Comparison of ENCODE assay signal across 14 cellular contexts in the genomic region with DNA sequence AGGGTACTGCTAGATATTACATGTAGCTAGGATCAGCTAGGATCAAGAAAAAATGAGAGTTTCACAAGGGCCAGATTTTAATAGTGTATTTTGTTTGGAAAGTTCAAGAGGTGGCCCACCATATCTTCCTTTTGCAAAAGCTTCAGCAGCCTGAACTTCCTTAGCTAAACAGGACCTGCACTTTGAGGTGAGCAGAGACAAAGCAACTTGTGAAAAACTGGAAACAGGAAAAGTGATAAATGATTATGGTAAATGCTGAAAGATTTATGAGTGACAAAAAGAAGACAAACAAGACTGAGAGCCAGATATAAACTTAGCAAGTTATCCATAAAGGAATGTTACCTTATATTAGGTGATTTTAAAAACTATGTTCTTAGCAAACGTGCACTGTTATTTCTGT.
DNase-seq lines count a peak whose midpoint lies in the region; ATAC-seq, FAIRE-seq and TF ChIP-seq lines count a peak whose summit lies in the region.
"Had no signal": no experiment of that assay in that cellular context is flagged by ENCODE, and none has a peak within 500 bp of the region (broad histone marks: within the 10 kb centered on the region; RNA-seq: fewer than 3 reads in every experiment).

No MANE protein-coding gene starts in this region.

- TF ChIP-seq RAD21 in liver (IDR thresholded peaks at IDR 0.05) (no peak), HepG2 (CRISPR knock-in tag; IDR thresholded peaks at IDR 0.05) (no peak)

- 53% methylated on average over 1 of the region's 1 CpG for WGBS in liver
- 7% methylated on average over 1 of the region's 1 CpG for WGBS in HepG2 (ENCODE audit: low lambda C conversion rate)

- no peak overlapping the region for H2AFZ ChIP-seq in HepG2 (ENCODE audit: low read length)
- H2AFZ ChIP-seq: PC-9 had no signal

- no peaks in the 10 kb centered on the region for H3K4me1 ChIP-seq in liver (ENCODE audit: control insufficient read depth in 4 of 4, insufficient read depth in 4 of 4, low read length in 3 of 4)
- no peaks in the 10 kb centered on the region for H3K4me1 ChIP-seq in HepG2 (ENCODE audit: insufficient read depth, low read length)

- peaks cover 78% of the 10 kb centered on the region for H3K4me1 Mint-ChIP-seq in endothelial cell (ENCODE audit: unreplicated experiment)
- peaks cover 60% of the 10 kb centered on the region for H3K4me1 Mint-ChIP-seq in nephron progenitor cell
- H3K4me1 Mint-ChIP-seq: CD4-positive, alpha-beta memory T cell had no signal

- H3K27me3 ChIP-seq in liver (ENCODE audit: control insufficient read depth in 4 of 4, insufficient read depth in 4 of 4, low read length in 3 of 4): peaks cover 0 to 2% (median 0%) of the 10 kb centered on the region in 4 donors
- H3K27me3 ChIP-seq in HepG2 (ENCODE audit: control insufficient read depth in 1 of 2, insufficient read depth in 2 of 2, low read length in 2 of 2): peaks cover 0 to 6% of the 10 kb centered on the region in 2 experiments; a peak in 2 of 5 replicates

- no peak for TF ChIP-seq CTCF in liver (IDR thresholded peaks at IDR 0.05; ENCODE audit: low read depth, low read length, missing input control)
- no peak for TF ChIP-seq CTCF in HepG2 (CRISPR knock-in tag; IDR thresholded peaks at IDR 0.05)
- no peak for TF ChIP-seq CTCF in endothelial cell (IDR thresholded peaks at IDR 0.05; ENCODE audit: unreplicated experiment)
- TF ChIP-seq CTCF in nephron progenitor cell (IDR thresholded peaks at IDR 0.05): no peak

- no peaks in the 10 kb centered on the region for H3K79me2 ChIP-seq in HepG2 (ENCODE audit: insufficient read depth, low read length)

- H3K4me3 ChIP-seq in liver (ENCODE audit: low read depth in 1 of 3, low read length in 3 of 3) (no peak overlapping the region), HepG2 (replicated peaks in 1 of 3; ENCODE audit: insufficient read depth in 1 of 3, low read depth in 2 of 3, low read length in 3 of 3) (no peak overlapping the region)
- H3K4me3 ChIP-seq: PC-9 had no signal

- no TSS peak for BruUV-seq in HepG2 (replicated peaks; lab: Mats Ljungman, UMichigan)

- no peak for FAIRE-seq in HepG2 (lab: Jason Lieb, UNC)

- intact Hi-C loops in HepG2 (cut with micrococcal nuclease; ENCODE audit: unreplicated experiment): no loop called here

- H3K36me3 ChIP-seq in liver (ENCODE audit: control insufficient read depth in 4 of 4, insufficient read depth in 3 of 4, low read depth in 1 of 4, low read length in 3 of 4) (no peaks in the 10 kb centered on the region), HepG2 (replicated peaks in 1 of 2; ENCODE audit: control insufficient read depth in 1 of 2, insufficient read depth in 2 of 2, low read length in 2 of 2) (no peaks in the 10 kb centered on the region)

- H3K27me3 Mint-ChIP-seq in endothelial cell (ENCODE audit: unreplicated experiment) (peaks cover 9% of the 10 kb centered on the region), nephron progenitor cell (ENCODE audit: low read depth, poor library complexity) (peaks cover 2% of the 10 kb centered on the region)
- H3K27me3 Mint-ChIP-seq: B cell; CD4-positive, alpha-beta memory T cell had no signal

- H3K4me2 ChIP-seq in HepG2 (ENCODE audit: low read depth, low read length): no peak overlapping the region
- H3K4me2 ChIP-seq: PC-9 had no signal

- ATAC-seq in HepG2: no peak
- no peak for ATAC-seq in GM19455 (IDR thresholded peaks at IDR 0.05; ENCODE audit: unreplicated experiment)

- in situ Hi-C loops in HepG2 (cut with HindIII; ENCODE audit: extremely low pct_ligation_motif_present, low pct_unique_long_range_greater_than_20kb): no loop called here

- H4K20me1 ChIP-seq in HepG2 (ENCODE audit: insufficient read depth, low read length): no peaks in the 10 kb centered on the region

- no peak for TF ChIP-seq POLR2A in HepG2 (IDR thresholded peaks at IDR 0.05; ENCODE audit: insufficient read depth in 1 of 2, low read depth in 2 of 2, low read length in 2 of 2)

- H3K4me3 Mint-ChIP-seq in endothelial cell (ENCODE audit: unreplicated experiment) (peak overlapping the region; percentile 51), nephron progenitor cell (no peak overlapping the region)
- H3K4me3 Mint-ChIP-seq: B cell; CD4-positive, alpha-beta memory T cell; H9 had no signal

- TF ChIP-seq EP300 in HepG2 (IDR thresholded peaks at IDR 0.05; ENCODE audit: low read depth in 2 of 2, low read length in 2 of 2) (no peak), HepG2 (CRISPR knock-in tag; IDR thresholded peaks at IDR 0.05; ENCODE audit: borderline replicate concordance) (no peak)

- CTCF ChIA-PET in HepG2 (lab: Yijun Ruan, JAX; ENCODE audit: low intra/inter-chr PET ratio, low total read pairs): no interaction called here

- H3K9ac ChIP-seq in liver (ENCODE audit: low read depth in 1 of 2, low read length in 2 of 2): no peak overlapping the region
- no peak overlapping the region for H3K9ac ChIP-seq in HepG2 (ENCODE audit: insufficient read depth, low read depth, low read length)

- POLR2A ChIA-PET in HepG2 (lab: Yijun Ruan, JAX): no interaction called here

- DNase-seq in HepG2 (ENCODE audit: low spot score) (no peak), endothelial cell (ENCODE audit: low spot score) (no peak), nephron progenitor cell (no peak), Ammon's horn (ENCODE audit: low spot score) (no peak), DMS53 treated with DMSO at 0.1 percent for 48 hours (lab: John Stamatoyannopoulos, UW; ENCODE audit: unreplicated experiment) (no peak), NCI-H2029 treated with DMSO at 0.1 percent for 48 hours (lab: John Stamatoyannopoulos, UW) (no peak)
- DNase-seq: ACHN; CD4-positive, alpha-beta memory T cell; H9; NCI-H1092; PC-9 had no signal

- H3K9me3 Mint-ChIP-seq in endothelial cell (ENCODE audit: unreplicated experiment) (no peaks in the 10 kb centered on the region), nephron progenitor cell (no peaks in the 10 kb centered on the region)
- H3K9me3 Mint-ChIP-seq: CD4-positive, alpha-beta memory T cell; H9 had no signal

- H3K9me3 ChIP-seq in liver (ENCODE audit: control insufficient read depth in 4 of 4, low read length in 3 of 4) (peaks cover 0 to 3% (median 0%) of the 10 kb centered on the region in 4 donors), HepG2 (ENCODE audit: low read length) (no peaks in the 10 kb centered on the region)

- H3K36me3 Mint-ChIP-seq in endothelial cell (ENCODE audit: low read depth, unreplicated experiment): peaks cover 53% of the 10 kb centered on the region
- H3K36me3 Mint-ChIP-seq in nephron progenitor cell (ENCODE audit: low read depth): peaks cover 45% of the 10 kb centered on the region
- H3K36me3 Mint-ChIP-seq: CD4-positive, alpha-beta memory T cell had no signal

- H3K27ac ChIP-seq in liver (ENCODE audit: low read depth in 1 of 2, low read length in 2 of 2) (no peak overlapping the region), HepG2 (ENCODE audit: extremely low read length, insufficient read depth, low read length) (no peak overlapping the region)
- H3K27ac ChIP-seq: PC-9 had no signal

- H3K27ac Mint-ChIP-seq in endothelial cell (ENCODE audit: unreplicated experiment) (peak overlapping the region; percentile 96), nephron progenitor cell (peak overlapping the region; percentile 52)
- H3K27ac Mint-ChIP-seq: B cell; CD4-positive, alpha-beta memory T cell had no signal

TF ChIP-seq in liver, 16 proteins besides CTCF, POLR2A, EP300 and RAD21 (continues in another document):
- TF ChIP-seq, protein P1, sequence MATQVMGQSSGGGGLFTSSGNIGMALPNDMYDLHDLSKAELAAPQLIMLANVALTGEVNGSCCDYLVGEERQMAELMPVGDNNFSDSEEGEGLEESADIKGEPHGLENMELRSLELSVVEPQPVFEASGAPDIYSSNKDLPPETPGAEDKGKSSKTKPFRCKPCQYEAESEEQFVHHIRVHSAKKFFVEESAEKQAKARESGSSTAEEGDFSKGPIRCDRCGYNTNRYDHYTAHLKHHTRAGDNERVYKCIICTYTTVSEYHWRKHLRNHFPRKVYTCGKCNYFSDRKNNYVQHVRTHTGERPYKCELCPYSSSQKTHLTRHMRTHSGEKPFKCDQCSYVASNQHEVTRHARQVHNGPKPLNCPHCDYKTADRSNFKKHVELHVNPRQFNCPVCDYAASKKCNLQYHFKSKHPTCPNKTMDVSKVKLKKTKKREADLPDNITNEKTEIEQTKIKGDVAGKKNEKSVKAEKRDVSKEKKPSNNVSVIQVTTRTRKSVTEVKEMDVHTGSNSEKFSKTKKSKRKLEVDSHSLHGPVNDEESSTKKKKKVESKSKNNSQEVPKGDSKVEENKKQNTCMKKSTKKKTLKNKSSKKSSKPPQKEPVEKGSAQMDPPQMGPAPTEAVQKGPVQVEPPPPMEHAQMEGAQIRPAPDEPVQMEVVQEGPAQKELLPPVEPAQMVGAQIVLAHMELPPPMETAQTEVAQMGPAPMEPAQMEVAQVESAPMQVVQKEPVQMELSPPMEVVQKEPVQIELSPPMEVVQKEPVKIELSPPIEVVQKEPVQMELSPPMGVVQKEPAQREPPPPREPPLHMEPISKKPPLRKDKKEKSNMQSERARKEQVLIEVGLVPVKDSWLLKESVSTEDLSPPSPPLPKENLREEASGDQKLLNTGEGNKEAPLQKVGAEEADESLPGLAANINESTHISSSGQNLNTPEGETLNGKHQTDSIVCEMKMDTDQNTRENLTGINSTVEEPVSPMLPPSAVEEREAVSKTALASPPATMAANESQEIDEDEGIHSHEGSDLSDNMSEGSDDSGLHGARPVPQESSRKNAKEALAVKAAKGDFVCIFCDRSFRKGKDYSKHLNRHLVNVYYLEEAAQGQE (IDR thresholded peaks at IDR 0.05): no peak

TF ChIP-seq in HepG2, 621 proteins besides CTCF, POLR2A, EP300 and RAD21 (continues in another document):
- TF ChIP-seq ZSCAN20 (CRISPR knock-in tag; IDR thresholded peaks at IDR 0.05; ENCODE audit: borderline replicate concordance) (no peak), ZNF83 (CRISPR knock-in tag; IDR thresholded peaks at IDR 0.05; ENCODE audit: borderline replicate concordance) (no peak), NR1H2 (CRISPR knock-in tag; IDR thresholded peaks at IDR 0.05; ENCODE audit: borderline replicate concordance, low read depth) (no peak), HNRNPL (IDR thresholded peaks at IDR 0.05; ENCODE audit: low read depth, low read length) (no peak)
- TF ChIP-seq, protein P2, sequence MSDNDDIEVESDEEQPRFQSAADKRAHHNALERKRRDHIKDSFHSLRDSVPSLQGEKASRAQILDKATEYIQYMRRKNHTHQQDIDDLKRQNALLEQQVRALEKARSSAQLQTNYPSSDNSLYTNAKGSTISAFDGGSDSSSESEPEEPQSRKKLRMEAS (IDR thresholded peaks at IDR 0.05): no peak
